In genomic region chr20:20448891-20449290, GRCh38 we compare ENCODE assay signal across 25 cellular contexts.
A peak's percentile ranks its signal among the peaks of the same experiment; 100 is the strongest.
DNase-seq lines count a peak whose midpoint lies in the region.
"Had no signal": no experiment of that assay in that cellular context is flagged by ENCODE, and none has a peak within 500 bp of the region (broad histone marks: within the 10 kb centered on the region; RNA-seq: fewer than 3 reads in every experiment).

No MANE protein-coding gene starts in this region.

- H3K4me3 ChIP-seq in HAP-1 = no peak overlapping the region
- H3K4me3 ChIP-seq: adrenal gland, esophagus squamous epithelium, heart left ventricle, Peyer's patch, transverse colon had no signal

- in situ Hi-C loops in HAP-1 (cut with MboI; ENCODE audit: low sequenced_read_pairs) = no loop called here

- H3K27me3 ChIP-seq in HAP-1 (ENCODE audit: low read depth) = no peaks in the 10 kb centered on the region
- H3K27me3 ChIP-seq: adrenal gland, esophagus squamous epithelium, foreskin keratinocyte, heart left ventricle, Peyer's patch, transverse colon had no signal

- H3K4me1 ChIP-seq in HAP-1 = peaks cover 12% of the 10 kb centered on the region
- H3K4me1 ChIP-seq: Peyer's patch had no signal

- no peaks in the 10 kb centered on the region for H3K9me3 ChIP-seq in HAP-1
- H3K9me3 ChIP-seq: adrenal gland, esophagus squamous epithelium, heart left ventricle, Peyer's patch, transverse colon had no signal

- H3K36me3 ChIP-seq in HAP-1 (replicated peaks) = no peaks in the 10 kb centered on the region
- H3K36me3 ChIP-seq: adrenal gland, heart left ventricle, Peyer's patch, transverse colon had no signal

- DNase-seq in DMS 273 (lab: John Stamatoyannopoulos, UW; ENCODE audit: unreplicated experiment) (peak; percentile 66), NCI-H1105 treated with DMSO at 0.1 percent for 48 hours (lab: John Stamatoyannopoulos, UW) (peak; percentile 29), NCI-H345 (lab: John Stamatoyannopoulos, UW) (peak; percentile 65), NCI-H82 treated with DMSO at 0.1 percent for 48 hours (lab: John Stamatoyannopoulos, UW; ENCODE audit: unreplicated experiment) (peak; percentile 32), EL (no peak), ureter (ENCODE audit: low spot score) (no peak), NOMO-1 treated with dmso at 0.1 percent for 144 hours (lab: John Stamatoyannopoulos, UW; ENCODE audit: unreplicated experiment) (no peak), HAP-1 (ENCODE audit: low spot score in 2 of 2) (no peak)
- DNase-seq: activated CD4-positive, alpha-beta memory T cell treated with anti-CD3 and anti-CD28 coated beads, Interleukin-2, amount 10 ng/mL, durations not matched to agents 7 days and 5 days; activated CD8-positive, alpha-beta memory T cell treated with anti-CD3 and anti-CD28 coated beads, Interleukin-2, amount 50 U/mL, for 4 hours; activated naive CD4-positive, alpha-beta T cell treated with anti-CD3 and anti-CD28 coated beads, Interleukin-2, amount 10 ng/mL, durations not matched to agents 7 days and 5 days; adrenal gland; AML-193; CD4-positive, alpha-beta T cell; esophagus squamous epithelium; foreskin keratinocyte; heart left ventricle; IMR-90; left ventricle myocardium superior; mesendoderm; MV-4-11; Peyer's patch; SIG-M5; stimulated activated CD4-positive, alpha-beta T cell treated with anti-CD3 and anti-CD28 coated beads, Interleukin-4, amount 100 ng/mL, for 4 hours; transverse colon had no signal

Comparison
In these comparisons a context has a peak if more than half of its experiments do, and no peak if none do; other contexts are left out.
1. DNase-seq: peak in DMS 273 (single experiment), NCI-H1105 treated with DMSO at 0.1 percent for 48 hours (single experiment), NCI-H345 (single experiment) and NCI-H82 treated with DMSO at 0.1 percent for 48 hours (single experiment); none in EL (single experiment), ureter (single experiment), NOMO-1 treated with dmso at 0.1 percent for 144 hours (single experiment) and HAP-1 (0 of 2).